ENCODE assay signal across 1 cellular context in the genomic region with DNA sequence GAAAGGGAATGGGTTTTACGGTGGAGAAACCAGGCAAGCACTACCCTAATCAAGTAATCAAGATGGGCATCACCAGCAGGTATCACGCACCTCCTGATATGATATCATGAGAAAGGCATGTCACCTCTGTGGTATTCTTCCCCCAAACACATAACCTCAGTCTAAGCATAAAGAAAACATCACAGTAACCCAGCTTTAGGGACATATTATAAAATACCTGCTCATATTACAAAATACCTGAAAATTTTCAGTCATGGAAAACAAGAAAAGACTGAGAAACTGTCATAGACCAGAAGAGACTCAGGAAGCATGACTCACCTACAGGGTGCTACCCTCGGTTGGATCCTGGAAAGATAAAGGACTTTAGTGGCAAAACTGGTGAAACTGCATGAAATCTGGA.
A peak's percentile ranks its signal among the peaks of the same experiment; 100 is the strongest.
TF ChIP-seq lines count a peak whose summit lies in the region.

No MANE protein-coding gene starts in this region.

TF ChIP-seq in K562, 482 proteins besides CTCF, POLR2A, EP300 and RAD21 (continued from another document):
- TF ChIP-seq, protein P1, sequence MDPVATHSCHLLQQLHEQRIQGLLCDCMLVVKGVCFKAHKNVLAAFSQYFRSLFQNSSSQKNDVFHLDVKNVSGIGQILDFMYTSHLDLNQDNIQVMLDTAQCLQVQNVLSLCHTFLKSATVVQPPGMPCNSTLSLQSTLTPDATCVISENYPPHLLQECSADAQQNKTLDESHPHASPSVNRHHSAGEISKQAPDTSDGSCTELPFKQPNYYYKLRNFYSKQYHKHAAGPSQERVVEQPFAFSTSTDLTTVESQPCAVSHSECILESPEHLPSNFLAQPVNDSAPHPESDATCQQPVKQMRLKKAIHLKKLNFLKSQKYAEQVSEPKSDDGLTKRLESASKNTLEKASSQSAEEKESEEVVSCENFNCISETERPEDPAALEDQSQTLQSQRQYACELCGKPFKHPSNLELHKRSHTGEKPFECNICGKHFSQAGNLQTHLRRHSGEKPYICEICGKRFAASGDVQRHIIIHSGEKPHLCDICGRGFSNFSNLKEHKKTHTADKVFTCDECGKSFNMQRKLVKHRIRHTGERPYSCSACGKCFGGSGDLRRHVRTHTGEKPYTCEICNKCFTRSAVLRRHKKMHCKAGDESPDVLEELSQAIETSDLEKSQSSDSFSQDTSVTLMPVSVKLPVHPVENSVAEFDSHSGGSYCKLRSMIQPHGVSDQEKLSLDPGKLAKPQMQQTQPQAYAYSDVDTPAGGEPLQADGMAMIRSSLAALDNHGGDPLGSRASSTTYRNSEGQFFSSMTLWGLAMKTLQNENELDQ (CRISPR knock-in tag; IDR thresholded peaks at IDR 0.05; ENCODE audit: borderline replicate concordance) = no peak
- TF ChIP-seq FOXM1 (IDR thresholded peaks at IDR 0.05; ENCODE audit: low read depth) (no peak), FOXM1 (CRISPR knock-in tag; IDR thresholded peaks at IDR 0.05; ENCODE audit: low read depth) (no peak), ARID1B (IDR thresholded peaks at IDR 0.05) (peak; percentile 76), TCFL5 (CRISPR knock-in tag; conservative IDR thresholded peaks at IDR 0.05) (no peak), TCF7 (IDR thresholded peaks at IDR 0.05; ENCODE audit: borderline replicate concordance) (no peak), CBFA2T3 (IDR thresholded peaks at IDR 0.05) (no peak), ZNF143 (CRISPR knock-in tag; IDR thresholded peaks at IDR 0.05) (no peak), ZEB2 (IDR thresholded peaks at IDR 0.05) (peak; percentile 88), CSDE1 (IDR thresholded peaks at IDR 0.05) (no peak), POLR2B (IDR thresholded peaks at IDR 0.05; ENCODE audit: low read depth, partially characterized antibody) (no peak), FOSL1 (tag; conservative IDR thresholded peaks at IDR 0.05) (peak; percentile 96), MTA1 (IDR thresholded peaks at IDR 0.05; ENCODE audit: borderline replicate concordance) (0 out of 2 replicates have a peak, but pooled peaks have one; percentile 39), LEF1 (IDR thresholded peaks at IDR 0.05) (no peak), BRCA1 (IDR thresholded peaks at IDR 0.05) (no peak), BRCA1 (CRISPR knock-in tag; IDR thresholded peaks at IDR 0.05) (no peak), ZNF589 (CRISPR knock-in tag; IDR thresholded peaks at IDR 0.05; ENCODE audit: low read depth) (peak; percentile 39; the same call in 1 of the 2 replicates), TRIM24 (IDR thresholded peaks at IDR 0.05) (no peak; a peak in 1 of 4 replicates), BDP1 (IDR thresholded peaks at IDR 0.05; ENCODE audit: insufficient read depth, insufficient read length) (no peak), ZNF668 (CRISPR knock-in tag; IDR thresholded peaks at IDR 0.05) (no peak), JUN (IDR thresholded peaks at IDR 0.05; ENCODE audit: borderline replicate concordance, low read depth, low read length) (peak; percentile 82), JUN (CRISPR knock-in tag; IDR thresholded peaks at IDR 0.05; ENCODE audit: borderline replicate concordance) (no peak), PCBP2 (IDR thresholded peaks at IDR 0.05; ENCODE audit: low read depth, low read length, poor library complexity, severe bottlenecking) (no peak)
